19 cellular contexts compared by ENCODE assay signal in the genomic region with DNA sequence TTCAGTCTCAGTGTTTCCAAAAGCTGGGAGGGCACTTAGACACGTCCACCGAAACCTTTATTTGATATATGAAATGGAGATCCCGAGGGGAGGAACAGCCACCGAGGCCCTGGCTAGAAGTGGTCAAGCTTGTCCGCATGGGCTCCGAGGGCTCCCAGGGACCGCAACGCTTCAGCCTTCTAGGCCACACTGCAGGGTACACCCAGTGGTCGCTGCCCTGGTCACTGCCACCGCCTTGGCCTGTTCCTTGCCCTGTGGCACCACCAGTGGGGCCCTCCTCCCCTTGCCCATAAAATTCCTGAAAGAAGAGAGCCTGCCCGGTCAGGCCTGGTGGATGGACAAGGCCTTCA. TPM values are rescaled to one million over a fixed set of nuclear protein-coding genes. Genes with fewer than 3 reads are reported as not detected.
"Had no signal": no experiment of that assay in that cellular context is flagged by ENCODE, and none has a peak within 500 bp of the region (broad histone marks: within the 10 kb centered on the region; RNA-seq: fewer than 3 reads in every experiment).

No MANE protein-coding gene starts in this region.

- H3K9ac ChIP-seq: SK-N-SH had no signal

- H3K4me3 Mint-ChIP-seq: activated CD4-positive, alpha-beta memory T cell treated with anti-CD3 and anti-CD28 coated beads for 36 hours; activated T-cell treated with anti-CD3 and anti-CD28 coated beads, Interleukin-2, amount 50 U/mL, for 24 hours; natural killer cell treated with Interleukin-12 subunit alpha and Interleukin-12 subunit beta and Interleukin-15 and Interleukin-18, amount 100 ng/mL, for 72 hours; type B pancreatic cell had no signal

- H3K27me3 ChIP-seq: hepatocyte, left lung had no signal

- H3K27ac Mint-ChIP-seq: activated CD4-positive, alpha-beta memory T cell treated with anti-CD3 and anti-CD28 coated beads for 36 hours; activated T-cell treated with anti-CD3 and anti-CD28 coated beads, Interleukin-2, amount 50 U/mL, for 24 hours; natural killer cell treated with Interleukin-12 subunit alpha and Interleukin-12 subunit beta and Interleukin-15 and Interleukin-18, amount 100 ng/mL, for 72 hours; type B pancreatic cell had no signal

- H3K27ac ChIP-seq: left lung had no signal

- H3K4me3 ChIP-seq: esophagus squamous epithelium, hepatocyte, left lung, mucosa of descending colon had no signal

- H3K27me3 Mint-ChIP-seq: activated CD4-positive, alpha-beta memory T cell treated with anti-CD3 and anti-CD28 coated beads for 36 hours had no signal

- H2AFZ ChIP-seq: hepatocyte had no signal

- H3K79me2 ChIP-seq: hepatocyte had no signal

- H3K4me2 ChIP-seq: hepatocyte, SK-N-SH had no signal

- DNase-seq: activated CD4-positive, alpha-beta memory T cell treated with anti-CD3 and anti-CD28 coated beads for 36 hours; activated CD4-positive, alpha-beta T cell treated with anti-CD3 and anti-CD28 coated beads for 1 hour; activated naive CD4-positive, alpha-beta T cell treated with anti-CD3 and anti-CD28 coated beads, Interleukin-2, amount 50 U/mL, for 16 hours; activated T-cell treated with anti-CD3 and anti-CD28 coated beads, Interleukin-2, amount 50 U/mL, for 24 hours; esophagus squamous epithelium; left lung; mammary epithelial cell; SK-N-SH; stimulated activated CD4-positive, alpha-beta T cell treated with anti-CD3 and anti-CD28 coated beads, Interleukin-2, amount 100 ng/mL, for 48 hours; stimulated activated naive CD4-positive, alpha-beta T cell treated with Interleukin-2 at 50 U/mL for 16 hours; T-helper 1 cell; T1000 had no signal

- H3K36me3 ChIP-seq: esophagus squamous epithelium, left lung had no signal

- H3K9me3 Mint-ChIP-seq: activated CD4-positive, alpha-beta memory T cell treated with anti-CD3 and anti-CD28 coated beads for 36 hours; activated T-cell treated with anti-CD3 and anti-CD28 coated beads, Interleukin-2, amount 50 U/mL, for 24 hours; natural killer cell treated with Interleukin-12 subunit alpha and Interleukin-12 subunit beta and Interleukin-15 and Interleukin-18, amount 100 ng/mL, for 72 hours had no signal

- H3K9me3 ChIP-seq: esophagus squamous epithelium, left lung, mucosa of descending colon, SK-N-SH had no signal

- H3K4me1 ChIP-seq: left lung had no signal

- H3K36me3 Mint-ChIP-seq: activated CD4-positive, alpha-beta memory T cell treated with anti-CD3 and anti-CD28 coated beads for 36 hours; natural killer cell treated with Interleukin-12 subunit alpha and Interleukin-12 subunit beta and Interleukin-15 and Interleukin-18, amount 100 ng/mL, for 72 hours; type B pancreatic cell had no signal

- ATAC-seq: left lung had no signal

RNA-seq across cellular contexts. Expression of gene SMPD3, which starts 43.8 kb away (rescaled TPM):
- total RNA-seq: cardiac septum, glomerular endothelial cell, mammary epithelial cell, osteocyte had no signal
- polyA plus RNA-seq: mammary epithelial cell had no signal
